Comparison of ENCODE assay signal across 17 cellular contexts in the genomic region with DNA sequence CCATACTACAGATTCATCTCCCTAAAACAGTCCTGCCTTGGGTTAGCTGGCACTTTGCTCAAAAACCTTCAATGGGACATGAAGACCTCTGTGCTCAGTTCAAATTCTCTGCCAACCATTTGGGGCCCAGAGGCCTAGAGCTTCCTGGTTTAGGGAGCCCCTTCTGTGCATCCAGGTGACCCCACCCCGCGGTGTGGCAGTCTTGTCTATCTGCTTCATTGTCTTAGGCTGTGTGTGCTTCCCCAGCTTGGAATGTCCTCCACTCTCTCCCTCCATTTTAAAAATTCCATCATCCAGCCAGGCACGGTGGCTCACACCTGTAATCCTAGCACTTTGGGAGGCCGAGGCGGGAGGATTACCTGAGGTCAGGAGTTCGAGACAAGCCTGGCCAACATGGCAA.
DNase-seq lines count a peak whose midpoint lies in the region; ATAC-seq and TF ChIP-seq lines count a peak whose summit lies in the region.
"Had no signal": no experiment of that assay in that cellular context is flagged by ENCODE, and none has a peak within 500 bp of the region (broad histone marks: within the 10 kb centered on the region; RNA-seq: fewer than 3 reads in every experiment).

No MANE protein-coding gene starts in this region.

- H3K27ac ChIP-seq in right atrium auricular region (no peak overlapping the region), esophagus muscularis mucosa (replicated peaks in 1 of 4) (no peak overlapping the region)
- H3K27ac ChIP-seq: 22Rv1; A549; BLaER1 treated with 17β-estradiol and CSF1 and Interleukin-3, amounts not matched to agents 10 nM and 100 nM; C4-2B had no signal

- 86% methylated on average over 6 of the region's 6 CpGs for WGBS in esophagus muscularis mucosa

- DNase-seq in right atrium auricular region (ENCODE audit: low spot score), result peak; percentile 53
- DNase-seq in left ventricle myocardium superior, result no peak
- peak; percentile 64 for DNase-seq in esophagus muscularis mucosa (ENCODE audit: extremely low spot score)
- no peak for DNase-seq in activated CD4-positive, alpha-beta memory T cell treated with anti-CD3 and anti-CD28 coated beads for 36 hours
- no peak for DNase-seq in stimulated activated CD4-positive, alpha-beta T cell treated with anti-CD3 and anti-CD28 coated beads, Interleukin-2, amount 100 ng/mL, for 48 hours
- DNase-seq: AML-193; Caco-2; Calu3; CD4-positive, alpha-beta T cell; CD8-positive, alpha-beta T cell; DMS79 treated with DMSO at 0.1 percent for 48 hours; GF-D8 had no signal

- intact Hi-C loops in left ventricle myocardium superior (cut with micrococcal nuclease) (no loop called here), esophagus muscularis mucosa (cut with DNase I) (no loop called here)
- intact Hi-C loops in activated CD4-positive, alpha-beta memory T cell treated with anti-CD3 and anti-CD28 coated beads for 36 hours (cut with micrococcal nuclease), result no loop called here

- H3K36me3 ChIP-seq in right atrium auricular region (no peaks in the 10 kb centered on the region), esophagus muscularis mucosa (no peaks in the 10 kb centered on the region)
- H3K36me3 ChIP-seq: BLaER1 treated with 17β-estradiol and CSF1 and Interleukin-3, amounts not matched to agents 10 nM and 100 nM had no signal

- ATAC-seq in left ventricle myocardium superior, result no peak
- ATAC-seq: A549; CD8-positive, alpha-beta T cell had no signal

- H3K4me3 Mint-ChIP-seq in activated CD4-positive, alpha-beta memory T cell treated with anti-CD3 and anti-CD28 coated beads for 36 hours, result no peak overlapping the region
- H3K4me3 Mint-ChIP-seq: B cell; CD4-positive, alpha-beta T cell; CD8-positive, alpha-beta T cell had no signal

- H3K27me3 ChIP-seq in right atrium auricular region (no peaks in the 10 kb centered on the region), esophagus muscularis mucosa (no peaks in the 10 kb centered on the region)
- H3K27me3 ChIP-seq: BLaER1 treated with 17β-estradiol and CSF1 and Interleukin-3, amounts not matched to agents 10 nM and 100 nM had no signal

- POLR2A ChIA-PET in activated CD4-positive, alpha-beta memory T cell treated with anti-CD3 and anti-CD28 coated beads for 36 hours (lab: Charles Lee), result no interaction called here

- TF ChIP-seq CTCF in right atrium auricular region (IDR thresholded peaks at IDR 0.05) (no peak), esophagus muscularis mucosa (IDR thresholded peaks at IDR 0.05) (no peak)

- peaks cover 6% of the 10 kb centered on the region for H3K9me3 Mint-ChIP-seq in activated CD4-positive, alpha-beta memory T cell treated with anti-CD3 and anti-CD28 coated beads for 36 hours

- H3K27me3 Mint-ChIP-seq in activated CD4-positive, alpha-beta memory T cell treated with anti-CD3 and anti-CD28 coated beads for 36 hours, result no peaks in the 10 kb centered on the region

- H3K9me3 ChIP-seq in right atrium auricular region (peaks cover 0 to 9% of the 10 kb centered on the region in 2 donors), esophagus muscularis mucosa (no peaks in the 10 kb centered on the region)
- H3K9me3 ChIP-seq: A549 had no signal

- H3K4me1 ChIP-seq in right atrium auricular region (no peaks in the 10 kb centered on the region), esophagus muscularis mucosa (no peaks in the 10 kb centered on the region)
- H3K4me1 ChIP-seq: A549; BLaER1 treated with 17β-estradiol and CSF1 and Interleukin-3, amounts not matched to agents 10 nM and 100 nM; Caco-2 had no signal

- no peak overlapping the region for H3K27ac Mint-ChIP-seq in activated CD4-positive, alpha-beta memory T cell treated with anti-CD3 and anti-CD28 coated beads for 36 hours
- H3K27ac Mint-ChIP-seq: B cell; CD4-positive, alpha-beta T cell; CD8-positive, alpha-beta T cell had no signal

- H3K4me1 Mint-ChIP-seq in activated CD4-positive, alpha-beta memory T cell treated with anti-CD3 and anti-CD28 coated beads for 36 hours (ENCODE audit: low read depth), result no peaks in the 10 kb centered on the region
- H3K4me1 Mint-ChIP-seq: B cell had no signal

- TF ChIP-seq POLR2A in esophagus muscularis mucosa (IDR thresholded peaks at IDR 0.05; ENCODE audit: low read depth), result no peak

- no peak overlapping the region for H3K4me3 ChIP-seq in right atrium auricular region
- H3K4me3 ChIP-seq in esophagus muscularis mucosa, result no peak overlapping the region
- H3K4me3 ChIP-seq: A549; BLaER1 treated with 17β-estradiol and CSF1 and Interleukin-3, amounts not matched to agents 10 nM and 100 nM had no signal

- CTCF ChIA-PET in activated CD4-positive, alpha-beta memory T cell treated with anti-CD3 and anti-CD28 coated beads for 36 hours (lab: Charles Lee), result interaction anchor here (0.8 kb wide), 1 partner anchor 32 kb away, joined by 3 read pairs; no protein-coding TSS in a partner anchor

- TF ChIP-seq EP300 in esophagus muscularis mucosa (IDR thresholded peaks at IDR 0.05), result no peak

- no peaks in the 10 kb centered on the region for H3K36me3 Mint-ChIP-seq in activated CD4-positive, alpha-beta memory T cell treated with anti-CD3 and anti-CD28 coated beads for 36 hours
- H3K36me3 Mint-ChIP-seq: CD8-positive, alpha-beta T cell had no signal

Comparison
In these comparisons a context has a peak if more than half of its experiments do, and no peak if none do; other contexts are left out.
1. DNase-seq: peak in right atrium auricular region (single experiment) and esophagus muscularis mucosa (single experiment); none in left ventricle myocardium superior (single experiment), activated CD4-positive, alpha-beta memory T cell treated with anti-CD3 and anti-CD28 coated beads for 36 hours (single experiment) and stimulated activated CD4-positive, alpha-beta T cell treated with anti-CD3 and anti-CD28 coated beads, Interleukin-2, amount 100 ng/mL, for 48 hours (0 of 2).